9 cellular contexts compared by ENCODE assay signal in genomic region chr3:95923496-95924210, GRCh38.
DNase-seq lines count a peak whose midpoint lies in the region; ATAC-seq and TF ChIP-seq lines count a peak whose summit lies in the region.
"Had no signal": no experiment of that assay in that cellular context is flagged by ENCODE, and none has a peak within 500 bp of the region (broad histone marks: within the 10 kb centered on the region; RNA-seq: fewer than 3 reads in every experiment).

No MANE protein-coding gene starts in this region.

- H3K4me2 ChIP-seq in GM23248 (ENCODE audit: unreplicated experiment) (peak overlapping the region; percentile 100), smooth muscle cell (peak overlapping the region; percentile 82)

- H3K27ac ChIP-seq in GM23248 = peak overlapping the region; percentile 99
- peak overlapping the region; percentile 93 for H3K27ac ChIP-seq in SJSA1
- peak overlapping the region; percentile 66 for H3K27ac ChIP-seq in foreskin keratinocyte
- H3K27ac ChIP-seq in smooth muscle cell (ENCODE audit: low read depth) = peak overlapping the region; percentile 100

- peak overlapping the region; percentile 91 for H3K9ac ChIP-seq in GM23248
- peak overlapping the region; percentile 91 for H3K9ac ChIP-seq in smooth muscle cell (ENCODE audit: low read depth)

- H3K4me3 ChIP-seq in GM23248 (peak overlapping the region; percentile 79), SJSA1 (no peak overlapping the region), smooth muscle cell (peak overlapping the region; percentile 22)

- no peaks in the 10 kb centered on the region for H3K36me3 ChIP-seq in GM23248 (ENCODE audit: low read depth)
- H3K36me3 ChIP-seq in SJSA1 = no peaks in the 10 kb centered on the region
- H3K36me3 ChIP-seq in smooth muscle cell (ENCODE audit: low read depth) = no peaks in the 10 kb centered on the region

- H2AFZ ChIP-seq in GM23248 (peak overlapping the region; percentile 90), smooth muscle cell (ENCODE audit: low read depth) (peak overlapping the region; percentile 77)

- TF ChIP-seq CTCF in foreskin keratinocyte (conservative IDR thresholded peaks at IDR 0.05) (no peak), smooth muscle cell (IDR thresholded peaks at IDR 0.05; ENCODE audit: borderline replicate concordance, insufficient read depth, poor library complexity, severe bottlenecking) (no peak)

- in situ Hi-C loops in GM23248 (cut with MboI) = no loop called here

- peak; percentile 99 for ATAC-seq in foreskin keratinocyte
- ATAC-seq in GM18858 (IDR thresholded peaks at IDR 0.05; ENCODE audit: unreplicated experiment) = no peak
- no peak for ATAC-seq in HG03457 (IDR thresholded peaks at IDR 0.05; ENCODE audit: unreplicated experiment)
- ATAC-seq in HG03432 (IDR thresholded peaks at IDR 0.05; ENCODE audit: unreplicated experiment) = no peak

- H3K27me3 ChIP-seq in GM23248 (replicated peaks; ENCODE audit: insufficient read depth) = no peaks in the 10 kb centered on the region
- H3K27me3 ChIP-seq in SJSA1 (replicated peaks) = no peaks in the 10 kb centered on the region
- no peaks in the 10 kb centered on the region for H3K27me3 ChIP-seq in foreskin keratinocyte
- no peaks in the 10 kb centered on the region for H3K27me3 ChIP-seq in smooth muscle cell (ENCODE audit: low read depth)

- H3F3A ChIP-seq in GM23248 (ENCODE audit: insufficient read depth) (peaks cover 5% of the 10 kb centered on the region; the same call in 1 of the 2 replicates), smooth muscle cell (ENCODE audit: low read depth) (no peaks in the 10 kb centered on the region)

- WGBS in GM23248 (ENCODE audit: low coverage in 1 of 2, low lambda C conversion rate in 2 of 2, missing lambda C conversion rate in 2 of 2), 2 experiments = 1 to 8% methylated on average over 3 of the region's 3 CpGs
- WGBS in smooth muscle cell (ENCODE audit: low lambda C conversion rate) = 46% methylated on average over 3 of the region's 3 CpGs

- H3K79me2 ChIP-seq in GM23248 (ENCODE audit: insufficient read depth) (no peaks in the 10 kb centered on the region), smooth muscle cell (ENCODE audit: low read depth) (no peaks in the 10 kb centered on the region)

- peaks cover 11% of the 10 kb centered on the region for H3K4me1 ChIP-seq in GM23248 (ENCODE audit: insufficient read depth)
- peaks cover 10% of the 10 kb centered on the region for H3K4me1 ChIP-seq in SJSA1 (replicated peaks)
- H3K4me1 ChIP-seq in foreskin keratinocyte = peaks cover 8% of the 10 kb centered on the region
- H3K4me1 ChIP-seq in smooth muscle cell (ENCODE audit: low read depth) = peaks cover 3% of the 10 kb centered on the region

- H3K9me3 ChIP-seq in GM23248 (ENCODE audit: low read depth) (no peaks in the 10 kb centered on the region), SJSA1 (replicated peaks) (no peaks in the 10 kb centered on the region), smooth muscle cell (replicated peaks; ENCODE audit: low read depth) (no peaks in the 10 kb centered on the region)

- peak; percentile 96 for DNase-seq in GM23248
- DNase-seq in SJSA1 (ENCODE audit: low read depth in 1 of 2, low spot score in 2 of 2) = peak; percentile 63 to 68
- peak; percentile 85 to 96 for DNase-seq in foreskin keratinocyte
- DNase-seq in smooth muscle cell (lab: John Stamatoyannopoulos, UW; ENCODE audit: unreplicated experiment) = no peak
- no peak for DNase-seq in NCI-H2227 treated with DMSO at 0.1 percent for 48 hours (lab: John Stamatoyannopoulos, UW)
- DNase-seq: NCI-H1092 treated with DMSO at 0.1 percent for 48 hours had no signal

- H4K20me1 ChIP-seq in GM23248 (ENCODE audit: insufficient read depth) = no peaks in the 10 kb centered on the region
- H4K20me1 ChIP-seq in smooth muscle cell (ENCODE audit: low read depth) = no peaks in the 10 kb centered on the region

- H3K9me2 ChIP-seq in GM23248 (ENCODE audit: insufficient read depth) = no peaks in the 10 kb centered on the region

Comparison
In these comparisons a context has a peak if more than half of its experiments do, and no peak if none do; other contexts are left out.
1. DNase-seq: peak in GM23248 (single experiment), SJSA1 (2 of 2) and foreskin keratinocyte (2 of 2); none in smooth muscle cell (single experiment) and NCI-H2227 treated with DMSO at 0.1 percent for 48 hours (single experiment).
2. Peak in every context shown above with its lines, with median percentiles within 50 percentile points of each other: H3K27ac ChIP-seq.